In genomic region chr13:107866666-107867623, GRCh38 we compare ENCODE assay signal across 8 cellular contexts.
DNase-seq lines count a peak whose midpoint lies in the region; ATAC-seq, FAIRE-seq and TF ChIP-seq lines count a peak whose summit lies in the region.

No MANE protein-coding gene starts in this region.

- H3K4me3 Mint-ChIP-seq in naive B cell, result peak overlapping the region in 5 of 8 donors; percentile 20 to 60 (median 36)

- no peak for FAIRE-seq in GM12892 (lab: Jason Lieb, UNC)

- ATAC-seq in naive B cell (ENCODE audit: low read depth in 2 of 2), result no peak
- no peak for ATAC-seq in HG02973 (IDR thresholded peaks at IDR 0.05; ENCODE audit: unreplicated experiment)

- peaks cover 0 to 11% (median 5%) of the 10 kb centered on the region in 7 donors for H3K9me3 Mint-ChIP-seq in naive B cell

- no peak overlapping the region for H3K27ac Mint-ChIP-seq in naive B cell

- DNase-seq in H4 (ENCODE audit: low spot score) (peak; percentile 16), NCI-H510A (lab: John Stamatoyannopoulos, UW) (peak; percentile 42), dermis blood vessel endothelial cell (peak; percentile 58), naive B cell (no peak), GM12892 (ENCODE audit: insufficient read length) (no peak)
- DNase-seq in activated CD8-positive, alpha-beta memory T cell treated with anti-CD3 and anti-CD28 coated beads, Interleukin-2, amount 50 U/mL, for 4 hours, result no peak
- no peak for DNase-seq in stimulated activated CD4-positive, alpha-beta T cell treated with anti-CD3 and anti-CD28 coated beads, Interleukin-12 subunit alpha, Interleukin-12 subunit beta, amount 100 ng/mL, for 4 hours

- H3K36me3 Mint-ChIP-seq in naive B cell, result peaks cover 0 to 8% of the 10 kb centered on the region in 2 donors

- TF ChIP-seq POLR2A in GM12892 (IDR thresholded peaks at IDR 0.05; ENCODE audit: low read depth, low read length), result no peak

- peaks cover 5 to 14% (median 11%) of the 10 kb centered on the region in 3 donors for H3K4me1 Mint-ChIP-seq in naive B cell

- peaks cover 37 to 58% (median 58%) of the 10 kb centered on the region in 3 donors for H3K27me3 Mint-ChIP-seq in naive B cell

Comparison
In these comparisons a context has a peak if more than half of its experiments do, and no peak if none do; other contexts are left out.
1. DNase-seq: peak in H4 (single experiment), NCI-H510A (single experiment) and dermis blood vessel endothelial cell (single experiment); none in naive B cell (single experiment), GM12892 (single experiment), activated CD8-positive, alpha-beta memory T cell treated with anti-CD3 and anti-CD28 coated beads, Interleukin-2, amount 50 U/mL, for 4 hours (single experiment) and stimulated activated CD4-positive, alpha-beta T cell treated with anti-CD3 and anti-CD28 coated beads, Interleukin-12 subunit alpha, Interleukin-12 subunit beta, amount 100 ng/mL, for 4 hours (single experiment).